10 cellular contexts compared by ENCODE assay signal in genomic region chr3:49930922-49931321, GRCh38. TPM values are rescaled to one million over a fixed set of nuclear protein-coding genes. Genes with fewer than 3 reads are reported as not detected.
DNase-seq lines count a peak whose midpoint lies in the region; ATAC-seq, FAIRE-seq and TF ChIP-seq lines count a peak whose summit lies in the region.
"Had no signal": no experiment of that assay in that cellular context is flagged by ENCODE, and none has a peak within 500 bp of the region (broad histone marks: within the 10 kb centered on the region; RNA-seq: fewer than 3 reads in every experiment).

No MANE protein-coding gene starts in this region.

- no peaks in the 10 kb centered on the region for H3K36me3 ChIP-seq in GM12878 (ENCODE audit: control insufficient read depth in 2 of 2, insufficient read depth in 2 of 2, low read length in 1 of 2)
- H3K36me3 ChIP-seq: ovary, upper lobe of left lung had no signal

- no peak for TF ChIP-seq CTCF in GM12878 (IDR thresholded peaks at IDR 0.05 in 2 of 3, conservative IDR thresholded peaks at IDR 0.05 in 1 of 3; ENCODE audit: control insufficient read depth in 2 of 3, extremely low read depth in 1 of 3, insufficient read depth in 1 of 3, low read depth in 3 of 3, low read length in 3 of 3)

- H4K20me1 ChIP-seq in GM12878 (ENCODE audit: control insufficient read depth, insufficient read depth): no peaks in the 10 kb centered on the region

- SMC1A ChIA-PET in GM12878 (lab: Charles Lee; ENCODE audit: uncharacterized antibody, unreplicated experiment): interaction anchor here (1.4 kb wide), 1 partner anchor 9 kb away, joined by 5 read pairs; the partner anchor contains the start of gene RBM6

- FAIRE-seq in GM12878 (lab: Jason Lieb, UNC): no peak

- no peak overlapping the region for H3K27ac ChIP-seq in GM12878 (ENCODE audit: control insufficient read depth, insufficient read depth)

- in situ Hi-C loops in GM12878 (cut with MboI): no loop called here

- DNase-seq in NCI-H748 (lab: John Stamatoyannopoulos, UW; ENCODE audit: unreplicated experiment) (peak; percentile 13), NCI-H748 treated with DMSO at 0.1 percent for 48 hours (lab: John Stamatoyannopoulos, UW) (no peak), M059J (ENCODE audit: low read depth) (peak; percentile 29), GM12878 (ENCODE audit: low read depth, low spot score) (no peak), renal cortical epithelial cell (ENCODE audit: low read depth) (peak; percentile 44), HK-2 (ENCODE audit: unreplicated experiment) (no peak)

- RAD21 ChIA-PET in GM12878 (lab: Charles Lee; ENCODE audit: unreplicated experiment): interaction anchor here (2.1 kb wide), 1 partner anchor 158 kb away, joined by 7 read pairs; the partner anchor contains the start of gene RBM5

- intact Hi-C loops in GM12878 (cut with micrococcal nuclease; ENCODE audit: unreplicated experiment): no loop called here

- BruUV-seq in GM12878 (replicated peaks; lab: Mats Ljungman, UMichigan): no TSS peak

- H3K27me3 ChIP-seq in GM12878 (replicated peaks in 1 of 2; ENCODE audit: control insufficient read depth in 2 of 2, insufficient read depth in 2 of 2, low read length in 1 of 2): no peaks in the 10 kb centered on the region
- H3K27me3 ChIP-seq: ovary, upper lobe of left lung had no signal

- POLR2A ChIA-PET in GM12878 (lab: Charles Lee): interaction anchor here (3.3 kb wide), 1 partner anchor 10 kb away, joined by 38 read pairs; the partner anchor contains the start of gene RBM6

- no peak for TF ChIP-seq EP300 in GM12878 (IDR thresholded peaks at IDR 0.05; ENCODE audit: borderline replicate concordance in 1 of 2, control insufficient read depth in 1 of 2, low read depth in 2 of 2, low read length in 2 of 2)

- H3K4me2 ChIP-seq in GM12878 (ENCODE audit: control insufficient read depth, insufficient read depth): no peak overlapping the region

- WGBS in GM12878 (ENCODE audit: insufficient coverage, insufficient replicate concordance, low lambda C conversion rate, missing lambda C conversion rate): 40% methylated on average over 1 of the region's 1 CpG

- TF ChIP-seq RAD21 in GM12878 (IDR thresholded peaks at IDR 0.05; ENCODE audit: insufficient read depth, low read depth, low read length): no peak

- H3K79me2 ChIP-seq in GM12878 (ENCODE audit: control insufficient read depth, insufficient read depth, low read length): no peaks in the 10 kb centered on the region

- no peaks in the 10 kb centered on the region for H3K9me3 ChIP-seq in GM12878 (replicated peaks; ENCODE audit: control insufficient read depth, insufficient read depth, low read length)
- H3K9me3 ChIP-seq: ovary, upper lobe of left lung had no signal

- H3K9ac ChIP-seq in GM12878 (ENCODE audit: control insufficient read depth, insufficient read depth, low read length): no peak overlapping the region

- no peak for TF ChIP-seq POLR2A in GM12878 (IDR thresholded peaks at IDR 0.05; ENCODE audit: low read depth, low read length)

- CTCF ChIA-PET in GM12878 (lab: Yijun Ruan, JAX): interaction anchor here (1.3 kb wide), 1 partner anchor 49 kb away, joined by 3 read pairs; no protein-coding TSS in a partner anchor

- no peaks in the 10 kb centered on the region; the same call in 1 of the 2 replicates for H3K4me1 ChIP-seq in GM12878 (ENCODE audit: control insufficient read depth, insufficient read depth, low read length)

- H3K4me3 ChIP-seq in GM12878: no peak overlapping the region
- H3K4me3 ChIP-seq: ovary had no signal

- ATAC-seq in GM12878 (no peak), GM19455 (IDR thresholded peaks at IDR 0.05; ENCODE audit: unreplicated experiment) (no peak), HG02759 (IDR thresholded peaks at IDR 0.05; ENCODE audit: unreplicated experiment) (no peak)

- peak overlapping the region; percentile 18 for H2AFZ ChIP-seq in GM12878 (ENCODE audit: control insufficient read depth, low read depth, low read length)

TF ChIP-seq in GM12878, 131 proteins besides CTCF, POLR2A, EP300 and RAD21:
- TF ChIP-seq EED (IDR thresholded peaks at IDR 0.05; ENCODE audit: low read depth): no peak
- TF ChIP-seq, protein P1, sequence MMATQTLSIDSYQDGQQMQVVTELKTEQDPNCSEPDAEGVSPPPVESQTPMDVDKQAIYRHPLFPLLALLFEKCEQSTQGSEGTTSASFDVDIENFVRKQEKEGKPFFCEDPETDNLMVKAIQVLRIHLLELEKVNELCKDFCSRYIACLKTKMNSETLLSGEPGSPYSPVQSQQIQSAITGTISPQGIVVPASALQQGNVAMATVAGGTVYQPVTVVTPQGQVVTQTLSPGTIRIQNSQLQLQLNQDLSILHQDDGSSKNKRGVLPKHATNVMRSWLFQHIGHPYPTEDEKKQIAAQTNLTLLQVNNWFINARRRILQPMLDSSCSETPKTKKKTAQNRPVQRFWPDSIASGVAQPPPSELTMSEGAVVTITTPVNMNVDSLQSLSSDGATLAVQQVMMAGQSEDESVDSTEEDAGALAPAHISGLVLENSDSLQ (IDR thresholded peaks at IDR 0.05): 0 out of 2 replicates have a peak, but pooled peaks have one; percentile 29
- TF ChIP-seq JUNB (IDR thresholded peaks at IDR 0.05): no peak
- TF ChIP-seq ZBED1 (IDR thresholded peaks at IDR 0.05; ENCODE audit: borderline replicate concordance): no peak
- TF ChIP-seq SMAD5 (IDR thresholded peaks at IDR 0.05; ENCODE audit: low read depth): no peak

RNA-seq across cellular contexts. Expression of gene MON1A, which starts 1.3 kb away (rescaled TPM):
- total RNA-seq in M059J (2014; rRNA removed; shearing (Covaris generic)): 2.8 and 5.1 TPM in 2 replicates
- total RNA-seq in GM12878 (2013; cell fraction: nucleolus; rRNA removed): 4.3 and 4.7 TPM in 2 replicates
- total RNA-seq in GM12878 (2014; rRNA removed): 9.9 TPM in 2 replicates
- total RNA-seq in GM12878 (2014; rRNA removed; fragmentation: Illumina TruSeq; extraction: Trizol): 2.6 and 3.5 TPM in 2 replicates
- total RNA-seq in GM12878 (2021): 9.0 and 10.3 TPM in 2 replicates
- polyA plus RNA-seq in GM12878 (2011; ENCODE audit: low read depth): 1.4 TPM
- polyA plus RNA-seq in GM12878 (2011; rRNA removed): 2.1 and 6.2 TPM in 2 replicates
- polyA plus RNA-seq in GM12878 (2011; cell fraction: cytosol; rRNA removed): 9.8 and 14.4 TPM in 2 replicates
- polyA plus RNA-seq in GM12878 (2011; cell fraction: nucleus; rRNA removed): 11.7 and 14.4 TPM in 2 replicates
- polyA plus RNA-seq in GM12878 (2012): 3.3 and 4.2 TPM in 2 replicates
- polyA plus RNA-seq in GM12878 (2014; fragmentation: Illumina TruSeq; extraction: Trizol): 0.98 and 4.0 TPM in 2 replicates
- polyA plus RNA-seq in GM12878 (2014; fragmentation: Nextera tagmentation; extraction: Ambion mirVana): 1 to 10 TPM; 1.3 to 2.4 TPM
- 10.3 and 10.8 TPM in 2 replicates for polyA plus RNA-seq in GM12878 (2014; rRNA removed)
- polyA plus RNA-seq in GM12878 (2016; fragmentation: Nextera tagmentation; extraction: Ambion mirVana): 10 to 100 TPM in 1 of 2 experiments, 1 to 10 TPM in 1; 9.2 to 10.5 TPM
- polyA minus RNA-seq in GM12878 (2011; rRNA and poly(A)+ RNA removed): 4.0 and 5.8 TPM in 2 replicates
- polyA minus RNA-seq in GM12878 (2011; cell fraction: cytosol; rRNA and poly(A)+ RNA removed): 3.9 and 5.7 TPM in 2 replicates
- polyA minus RNA-seq in GM12878 (2011; cell fraction: nucleus; rRNA and poly(A)+ RNA removed): 1.8 and 5.2 TPM in 2 replicates
- total RNA-seq in renal cortical epithelial cell: 9.9 and 10.8 TPM in 2 replicates

RNA-seq across cellular contexts. Expression of gene RBM6, which starts 9.0 kb away (rescaled TPM):
- 13.4 and 21.7 TPM in 2 replicates for total RNA-seq in M059J (2014; rRNA removed; shearing (Covaris generic))
- total RNA-seq in GM12878 (2013; cell fraction: nucleolus; rRNA removed): 400 and 435 TPM in 2 replicates
- 56.4 and 62.5 TPM in 2 replicates for total RNA-seq in GM12878 (2014; rRNA removed)
- 94.1 and 94.6 TPM in 2 replicates for total RNA-seq in GM12878 (2014; rRNA removed; fragmentation: Illumina TruSeq; extraction: Trizol)
- 66.5 and 72.7 TPM in 2 replicates for total RNA-seq in GM12878 (2021)
- 45.2 TPM for polyA plus RNA-seq in GM12878 (2011; ENCODE audit: low read depth)
- 103 and 128 TPM in 2 replicates for polyA plus RNA-seq in GM12878 (2011; rRNA removed)
- polyA plus RNA-seq in GM12878 (2011; cell fraction: cytosol; rRNA removed): 50.3 and 56.4 TPM in 2 replicates
- polyA plus RNA-seq in GM12878 (2011; cell fraction: nucleus; rRNA removed): 317 and 335 TPM in 2 replicates
- 67.7 and 87.7 TPM in 2 replicates for polyA plus RNA-seq in GM12878 (2012)
- polyA plus RNA-seq in GM12878 (2014; fragmentation: Illumina TruSeq; extraction: Trizol): 102 and 136 TPM in 2 replicates
- polyA plus RNA-seq in GM12878 (2014; fragmentation: Nextera tagmentation; extraction: Ambion mirVana): 10 to 100 TPM; 45.3 to 84.4 TPM
- polyA plus RNA-seq in GM12878 (2014; rRNA removed): 73.6 and 89.8 TPM in 2 replicates
- 10 to 100 TPM; 70.6 to 78.2 TPM for polyA plus RNA-seq in GM12878 (2016; fragmentation: Nextera tagmentation; extraction: Ambion mirVana)
- 30.0 and 44.6 TPM in 2 replicates for polyA minus RNA-seq in GM12878 (2011; rRNA and poly(A)+ RNA removed)
- 12.5 and 15.6 TPM in 2 replicates for polyA minus RNA-seq in GM12878 (2011; cell fraction: cytosol; rRNA and poly(A)+ RNA removed)
- 42.7 and 57.8 TPM in 2 replicates for polyA minus RNA-seq in GM12878 (2011; cell fraction: nucleus; rRNA and poly(A)+ RNA removed)
- 26.6 and 58.4 TPM in 2 replicates for total RNA-seq in renal cortical epithelial cell

RNA-seq across cellular contexts. Expression of gene MST1R, which starts 27.2 kb away (rescaled TPM):
- 0.17 and 1.4 TPM in 2 replicates for total RNA-seq in M059J (2014; rRNA removed; shearing (Covaris generic))
- 7.5 and 8.1 TPM in 2 replicates for total RNA-seq in GM12878 (2013; cell fraction: nucleolus; rRNA removed)
- 1.1 and 1.3 TPM in 2 replicates for total RNA-seq in GM12878 (2014; rRNA removed)
- total RNA-seq in GM12878 (2014; rRNA removed; fragmentation: Illumina TruSeq; extraction: Trizol): 0.40 and 1.7 TPM in 2 replicates
- 2.3 and 3.0 TPM in 2 replicates for total RNA-seq in GM12878 (2021)
- polyA plus RNA-seq in GM12878 (2011; ENCODE audit: low read depth): 0.59 TPM
- polyA plus RNA-seq in GM12878 (2011; rRNA removed): 1.8 and 5.1 TPM in 2 replicates
- polyA plus RNA-seq in GM12878 (2011; cell fraction: cytosol; rRNA removed): 5.1 and 7.9 TPM in 2 replicates
- polyA plus RNA-seq in GM12878 (2011; cell fraction: nucleus; rRNA removed): 64.7 and 74.7 TPM in 2 replicates
- 0.89 and 1.1 TPM in 2 replicates for polyA plus RNA-seq in GM12878 (2012)
- 0.35 and 1.1 TPM in 2 replicates for polyA plus RNA-seq in GM12878 (2014; fragmentation: Illumina TruSeq; extraction: Trizol)
- polyA plus RNA-seq in GM12878 (2014; fragmentation: Nextera tagmentation; extraction: Ambion mirVana): 1 to 10 TPM in 1 of 2 experiments, under 1 TPM in 1; 0.68 to 1.2 TPM
- polyA plus RNA-seq in GM12878 (2014; rRNA removed): 4.5 and 5.6 TPM in 2 replicates
- 1 to 10 TPM; 1.3 to 2.2 TPM for polyA plus RNA-seq in GM12878 (2016; fragmentation: Nextera tagmentation; extraction: Ambion mirVana)
- polyA minus RNA-seq in GM12878 (2011; rRNA and poly(A)+ RNA removed): 6.0 and 9.4 TPM in 2 replicates
- 4.1 and 4.4 TPM in 2 replicates for polyA minus RNA-seq in GM12878 (2011; cell fraction: cytosol; rRNA and poly(A)+ RNA removed)
- 11.8 and 21.5 TPM in 2 replicates for polyA minus RNA-seq in GM12878 (2011; cell fraction: nucleus; rRNA and poly(A)+ RNA removed)
- total RNA-seq in renal cortical epithelial cell: 1.6 and 5.7 TPM in 2 replicates

Comparison
In these comparisons a context has a peak if more than half of its experiments do, and no peak if none do; other contexts are left out.
1. DNase-seq: peak in NCI-H748 (single experiment), M059J (single experiment) and renal cortical epithelial cell (single experiment); none in NCI-H748 treated with DMSO at 0.1 percent for 48 hours (single experiment), GM12878 (single experiment) and HK-2 (single experiment).